30 cellular contexts compared by ENCODE assay signal in the genomic region with DNA sequence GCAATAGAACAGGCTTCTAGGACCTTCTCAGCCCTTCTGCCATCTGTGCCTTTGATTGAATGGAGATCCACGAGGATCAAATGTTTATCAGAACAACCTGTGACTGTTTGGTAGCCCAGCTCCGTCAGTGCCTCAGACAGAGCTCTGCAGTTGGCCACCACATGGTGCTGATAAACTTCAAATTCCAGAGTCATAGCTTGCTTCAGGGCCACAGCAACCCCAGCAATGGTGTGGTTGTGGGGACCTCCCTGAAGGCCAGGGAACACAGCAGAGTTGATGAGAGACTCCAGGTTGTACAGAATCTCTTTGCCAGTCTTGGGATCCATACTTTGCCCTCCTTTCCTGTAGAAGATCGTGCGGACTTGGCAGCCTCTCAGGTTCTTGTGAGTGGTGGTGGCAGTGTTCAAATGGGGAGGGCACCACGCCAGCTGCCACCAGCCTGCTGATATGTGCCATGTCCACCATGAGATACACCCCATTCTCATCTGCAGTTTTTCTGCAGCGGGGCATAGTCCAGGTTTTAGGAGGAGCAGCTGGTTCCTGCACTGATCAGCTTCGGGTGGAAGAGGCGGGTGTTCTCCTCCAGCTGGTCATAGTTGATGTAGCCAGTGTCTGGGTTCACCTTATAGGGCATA.
"Had no signal": no experiment of that assay in that cellular context is flagged by ENCODE, and none has a peak within 500 bp of the region (broad histone marks: within the 10 kb centered on the region; RNA-seq: fewer than 3 reads in every experiment).

No MANE protein-coding gene starts in this region.

- ATAC-seq: activated CD4-positive, alpha-beta T cell treated with anti-CD3 and anti-CD28 coated beads for 36 hours; effector memory CD8-positive, alpha-beta T cell; foreskin keratinocyte; left lung; natural killer cell; right lobe of liver; stimulated activated naive CD8-positive, alpha-beta T cell treated with anti-CD3 and anti-CD28 coated beads, Interleukin-15, Interleukin-2, amounts not matched to agents 100 U/mL and 50 U/mL, for 24 hours had no signal

- H3K4me3 ChIP-seq: ascending aorta, cardiac muscle cell, colonic mucosa, dorsolateral prefrontal cortex, heart right ventricle, left lung, lung, neural progenitor cell, right lobe of liver, testis, transverse colon had no signal

- H3K4me1 ChIP-seq: neural progenitor cell, right lobe of liver, testis had no signal

- H3K9ac ChIP-seq: neural progenitor cell had no signal

- H3K4me1 Mint-ChIP-seq: activated naive CD4-positive, alpha-beta T cell treated with anti-CD3 and anti-CD28 coated beads, Interleukin-2, amount 10 ng/mL, durations not matched to agents 7 days and 5 days had no signal

- H3K9me3 ChIP-seq: ascending aorta, colonic mucosa, heart right ventricle, left lung, right lobe of liver, testis, transverse colon had no signal

- H3K27ac Mint-ChIP-seq: activated CD4-positive, alpha-beta T cell treated with anti-CD3 and anti-CD28 coated beads for 36 hours; activated naive CD4-positive, alpha-beta T cell treated with anti-CD3 and anti-CD28 coated beads, Interleukin-2, amount 10 ng/mL, durations not matched to agents 7 days and 5 days; activated naive CD8-positive, alpha-beta T cell treated with anti-CD3 and anti-CD28 coated beads, Interleukin-2, amount 10 ng/mL, durations not matched to agents 7 days and 5 days; effector memory CD8-positive, alpha-beta T cell; natural killer cell; neural progenitor cell had no signal

- H3K27me3 Mint-ChIP-seq: activated CD4-positive, alpha-beta T cell treated with anti-CD3 and anti-CD28 coated beads for 36 hours; activated naive CD4-positive, alpha-beta T cell treated with anti-CD3 and anti-CD28 coated beads, Interleukin-2, amount 10 ng/mL, durations not matched to agents 7 days and 5 days; activated naive CD8-positive, alpha-beta T cell treated with anti-CD3 and anti-CD28 coated beads, Interleukin-2, amount 10 ng/mL, durations not matched to agents 7 days and 5 days; brain; effector memory CD8-positive, alpha-beta T cell had no signal

- H3K9me3 Mint-ChIP-seq: activated naive CD4-positive, alpha-beta T cell treated with anti-CD3 and anti-CD28 coated beads, Interleukin-2, amount 10 ng/mL, durations not matched to agents 7 days and 5 days; brain; effector memory CD8-positive, alpha-beta T cell; natural killer cell; neural progenitor cell had no signal

- H3K4me3 Mint-ChIP-seq: activated CD4-positive, alpha-beta T cell treated with anti-CD3 and anti-CD28 coated beads for 36 hours; activated naive CD4-positive, alpha-beta T cell treated with anti-CD3 and anti-CD28 coated beads, Interleukin-2, amount 10 ng/mL, durations not matched to agents 7 days and 5 days; activated naive CD8-positive, alpha-beta T cell treated with anti-CD3 and anti-CD28 coated beads, Interleukin-2, amount 10 ng/mL, durations not matched to agents 7 days and 5 days; brain; effector memory CD8-positive, alpha-beta T cell; natural killer cell; neural progenitor cell had no signal

- H3K4me2 ChIP-seq: neural progenitor cell had no signal

- FAIRE-seq: urothelium cell line had no signal

- H3K36me3 ChIP-seq: ascending aorta, cardiac muscle cell, colonic mucosa, left lung, neural progenitor cell, right lobe of liver, transverse colon had no signal

- DNase-seq: activated CD4-positive, alpha-beta T cell treated with anti-CD3 and anti-CD28 coated beads for 36 hours; activated CD4-positive, CD25-positive, alpha-beta regulatory T cell; activated CD8-positive, alpha-beta memory T cell treated with anti-CD3 and anti-CD28 coated beads, Interleukin-2, amount 50 U/mL, for 4 hours; activated gamma-delta T cell; activated naive CD4-positive, alpha-beta T cell treated with anti-CD3 and anti-CD28 coated beads, Interleukin-2, amount 10 ng/mL, durations not matched to agents 7 days and 5 days; activated naive CD8-positive, alpha-beta T cell treated with anti-CD3 and anti-CD28 coated beads, Interleukin-2, amount 10 ng/mL, durations not matched to agents 7 days and 5 days; activated T-cell treated with anti-CD3 and anti-CD28 coated beads, Interleukin-2, amount 50 U/mL, for 1 hour; cerebellar nuclear complex; colonic mucosa; dorsolateral prefrontal cortex; effector memory CD8-positive, alpha-beta T cell; erythroblast; foreskin keratinocyte; kidney glomerular epithelial cell; left lung; mesendoderm; natural killer cell; right lobe of liver; stimulated activated CD4-positive, alpha-beta T cell treated with anti-CD3 and anti-CD28 coated beads, Interleukin-12 subunit alpha, Interleukin-12 subunit beta, amount 100 ng/mL, for 4 hours; stimulated activated CD4-positive, alpha-beta T cell treated with anti-CD3 and anti-CD28 coated beads, Interleukin-4, amount 100 ng/mL, for 1 hour; stimulated activated naive CD8-positive, alpha-beta T cell treated with anti-CD3 and anti-CD28 coated beads, Interleukin-15, Interleukin-2, amounts not matched to agents 100 U/mL and 50 U/mL, for 24 hours; testis; transverse colon had no signal

- H3K27ac ChIP-seq: ascending aorta, cardiac muscle cell, colonic mucosa, dorsolateral prefrontal cortex, foreskin keratinocyte, heart right ventricle, left lung, neural progenitor cell, right lobe of liver, testis, transverse colon had no signal

- H3K36me3 Mint-ChIP-seq: natural killer cell had no signal

- H3K27me3 ChIP-seq: ascending aorta, cardiac muscle cell, colonic mucosa, dorsolateral prefrontal cortex, foreskin keratinocyte, heart right ventricle, left lung, neural progenitor cell, right lobe of liver, testis, transverse colon had no signal
